Comparison of ENCODE assay signal across 8 cellular contexts in genomic region chr11:47566166-47566546, GRCh38. TPM values are rescaled to one million over a fixed set of nuclear protein-coding genes. Genes with fewer than 3 reads are reported as not detected.
A peak's percentile ranks its signal among the peaks of the same experiment; 100 is the strongest.
DNase-seq lines count a peak whose midpoint lies in the region; ATAC-seq and TF ChIP-seq lines count a peak whose summit lies in the region.

No MANE protein-coding gene starts in this region.

- H3K27ac Mint-ChIP-seq in CD8-positive, alpha-beta T cell, result peak overlapping the region; percentile 84
- no peak overlapping the region for H3K27ac Mint-ChIP-seq in MCF 10A (ENCODE audit: low read depth, unreplicated experiment)

- no peaks in the 10 kb centered on the region for H3K9me3 Mint-ChIP-seq in CD8-positive, alpha-beta T cell
- H3K9me3 Mint-ChIP-seq in MCF 10A (ENCODE audit: unreplicated experiment), result no peaks in the 10 kb centered on the region

- ATAC-seq in CD8-positive, alpha-beta T cell, result no peak
- ATAC-seq in HG03025 (IDR thresholded peaks at IDR 0.05; ENCODE audit: low FRiP score, unreplicated experiment) (no peak), GM18519 (IDR thresholded peaks at IDR 0.05; ENCODE audit: low FRiP score, unreplicated experiment) (no peak)

- H4K91ac ChIP-seq in mesenchymal stem cell (ENCODE audit: low read length), result no peak overlapping the region

- intact Hi-C loops in CD8-positive, alpha-beta T cell (cut with DNase I, micrococcal nuclease), result loop anchor here in 1 of 2 experiments (10.0 kb wide), 3 partner anchors 351 to 861 kb away; partner anchors contain the start of genes ARFGAP2, ARHGAP1, DDB2 and ZNF408
- intact Hi-C loops in MCF 10A (cut with micrococcal nuclease) (no loop called here), uterus (cut with DNase I; ENCODE audit: low total_unique reads) (no loop called here)

- POLR2A ChIA-PET in CD8-positive, alpha-beta T cell (lab: Charles Lee), result interaction anchor here (0.7 to 3.1 kb wide), 7 partner anchors 10 to 865 kb away, joined by 3 to 19 read pairs (median 3); partner anchors contain the start of genes ARHGAP1, CELF1, KBTBD4 and NDUFS3
- POLR2A ChIA-PET in MCF 10A (lab: Yijun Ruan, JAX), result interaction anchor here (0.7 to 4.6 kb wide), 10 partner anchors 10 to 140 kb away, joined by 3 to 61 read pairs (median 6); partner anchors contain the start of genes CELF1, KBTBD4, NDUFS3 and PSMC3

- H3K27ac ChIP-seq in CD8-positive, alpha-beta T cell (ENCODE audit: low read depth, low read length), result peak overlapping the region; percentile 76
- H3K27ac ChIP-seq in HUES48 (ENCODE audit: low read depth, low read length) (peak overlapping the region; percentile 76), mesenchymal stem cell (ENCODE audit: low read length, poor library complexity, severe bottlenecking) (no peak overlapping the region), uterus (peak overlapping the region; percentile 84 to 88)

- DNase-seq in CD8-positive, alpha-beta T cell, result no peak
- no peak for DNase-seq in MCF 10A (ENCODE audit: unreplicated experiment)
- DNase-seq in mesenchymal stem cell, result peak; percentile 25
- DNase-seq in uterus, result no peak
- no peak for DNase-seq in HuH-7 (ENCODE audit: low spot score)

- H3K36me3 ChIP-seq in CD8-positive, alpha-beta T cell (ENCODE audit: insufficient read depth, low read length), result peaks cover 8% of the 10 kb centered on the region
- H3K36me3 ChIP-seq in HUES48 (ENCODE audit: control insufficient read depth, insufficient read depth, low read length), result peaks cover 19% of the 10 kb centered on the region
- H3K36me3 ChIP-seq in mesenchymal stem cell (ENCODE audit: control insufficient read depth in 1 of 2, insufficient read depth in 2 of 2, low read depth in 1 of 2, low read length in 2 of 2), result peaks cover 13 to 16% of the 10 kb centered on the region in 2 experiments
- no peaks in the 10 kb centered on the region for H3K36me3 ChIP-seq in uterus

- no peak for TF ChIP-seq CTCF in CD8-positive, alpha-beta T cell (IDR thresholded peaks at IDR 0.05)
- TF ChIP-seq CTCF in MCF 10A (IDR thresholded peaks at IDR 0.05; ENCODE audit: unreplicated experiment) (no peak), uterus (IDR thresholded peaks at IDR 0.05) (no peak)

- H3K14ac ChIP-seq in mesenchymal stem cell (ENCODE audit: low read length in 2 of 2), result peak overlapping the region in 1 of 2 experiments; percentile 100

- no TSS peak for BruUV-seq in MCF 10A (replicated peaks; lab: Mats Ljungman, UMichigan)

- H3K27me3 Mint-ChIP-seq in CD8-positive, alpha-beta T cell (ENCODE audit: low read depth), result no peaks in the 10 kb centered on the region
- no peaks in the 10 kb centered on the region for H3K27me3 Mint-ChIP-seq in MCF 10A (ENCODE audit: insufficient read depth, unreplicated experiment)

- peaks cover 22% of the 10 kb centered on the region for H3K79me1 ChIP-seq in mesenchymal stem cell (replicated peaks; ENCODE audit: low read length, poor library complexity, severe bottlenecking)

- no peak overlapping the region for H2BK5ac ChIP-seq in mesenchymal stem cell (ENCODE audit: low read depth, low read length, poor library complexity, severe bottlenecking)

- no peak for TF ChIP-seq POLR2A in uterus (IDR thresholded peaks at IDR 0.05)

- CTCF ChIA-PET in CD8-positive, alpha-beta T cell (lab: Charles Lee), result interaction anchor here (1.1 kb wide), 1 partner anchor 13 kb away, joined by 3 read pairs; the partner anchor contains the start of gene CELF1
- CTCF ChIA-PET in MCF 10A (lab: Yijun Ruan, JAX), result interaction anchor here (0.6 to 3.1 kb wide), 3 partner anchors 11 to 182 kb away, joined by 3 to 22 read pairs (median 3); partner anchors contain the start of gene CELF1

- peak overlapping the region in 1 of 2 experiments; percentile 94 for H3K23ac ChIP-seq in mesenchymal stem cell (ENCODE audit: low read length in 2 of 2)

- H2BK12ac ChIP-seq in mesenchymal stem cell (ENCODE audit: low read length in 2 of 2), result no peak overlapping the region

- H2AFZ ChIP-seq in mesenchymal stem cell (ENCODE audit: low read depth, low read length), result no peak overlapping the region

- no peak overlapping the region for H2BK120ac ChIP-seq in mesenchymal stem cell (ENCODE audit: low read depth, low read length)

- peaks cover 29% of the 10 kb centered on the region for H3K4me1 Mint-ChIP-seq in CD8-positive, alpha-beta T cell (ENCODE audit: low read depth)
- H3K4me1 Mint-ChIP-seq in MCF 10A (ENCODE audit: insufficient read depth, unreplicated experiment), result peaks cover under 1% of the 10 kb centered on the region

- peaks cover 17% of the 10 kb centered on the region for H3K36me3 Mint-ChIP-seq in CD8-positive, alpha-beta T cell
- no peaks in the 10 kb centered on the region for H3K36me3 Mint-ChIP-seq in MCF 10A (ENCODE audit: insufficient read depth, unreplicated experiment)

- H3K9ac ChIP-seq in HUES48 (ENCODE audit: low read depth, low read length), result peak overlapping the region; percentile 84
- H3K9ac ChIP-seq in mesenchymal stem cell (ENCODE audit: low read length), result peak overlapping the region; percentile 93

- 40% methylated on average over 16 of the region's 16 CpGs for WGBS in mesenchymal stem cell

- no peaks in the 10 kb centered on the region for H3K27me3 ChIP-seq in CD8-positive, alpha-beta T cell (ENCODE audit: insufficient read depth, low read length)
- no peaks in the 10 kb centered on the region for H3K27me3 ChIP-seq in HUES48 (ENCODE audit: control insufficient read depth, insufficient read depth, low read length)
- H3K27me3 ChIP-seq in mesenchymal stem cell (ENCODE audit: control insufficient read depth in 1 of 2, insufficient read depth in 1 of 2, low read length in 2 of 2), result no peaks in the 10 kb centered on the region
- H3K27me3 ChIP-seq in uterus, result no peaks in the 10 kb centered on the region

- peak overlapping the region in 1 of 2 experiments; percentile 99 for H3K18ac ChIP-seq in mesenchymal stem cell (ENCODE audit: low read depth in 1 of 2, low read length in 2 of 2)

- peak overlapping the region; percentile 90 for H3K4me2 ChIP-seq in mesenchymal stem cell (ENCODE audit: low read length, poor library complexity, severe bottlenecking)

- no peak overlapping the region for H2AK5ac ChIP-seq in mesenchymal stem cell (ENCODE audit: low read length, severe bottlenecking)

- H3K4me3 ChIP-seq in CD8-positive, alpha-beta T cell (ENCODE audit: low read depth, low read length), result peak overlapping the region; percentile 76
- H3K4me3 ChIP-seq in HUES48 (ENCODE audit: low read depth, low read length) (peak overlapping the region; percentile 86), mesenchymal stem cell (ENCODE audit: insufficient read depth in 1 of 2, low read depth in 1 of 2, low read length in 2 of 2) (peak overlapping the region; percentile 78 to 95), uterus (peak overlapping the region; percentile 70 to 93)

- H3K4me1 ChIP-seq in CD8-positive, alpha-beta T cell (ENCODE audit: insufficient read depth, low read length), result peaks cover 15% of the 10 kb centered on the region
- H3K4me1 ChIP-seq in HUES48 (ENCODE audit: control insufficient read depth, insufficient read depth, low read length) (no peaks in the 10 kb centered on the region; the same call in 1 of the 2 replicates), mesenchymal stem cell (ENCODE audit: control insufficient read depth, insufficient read depth, low read depth, low read length) (peaks cover 8% of the 10 kb centered on the region), uterus (peaks cover 5% of the 10 kb centered on the region in 2 donors)

- H3K4me3 Mint-ChIP-seq in CD8-positive, alpha-beta T cell, result peak overlapping the region; percentile 85
- peak overlapping the region; percentile 73 for H3K4me3 Mint-ChIP-seq in MCF 10A (ENCODE audit: unreplicated experiment)

- H2BK15ac ChIP-seq in mesenchymal stem cell (ENCODE audit: low read depth, poor library complexity, severe bottlenecking), result no peak overlapping the region

- no peaks in the 10 kb centered on the region for H3K9me3 ChIP-seq in CD8-positive, alpha-beta T cell (ENCODE audit: low read length)
- H3K9me3 ChIP-seq in HUES48 (ENCODE audit: control insufficient read depth, insufficient read depth, low read length), result no peaks in the 10 kb centered on the region
- H3K9me3 ChIP-seq in mesenchymal stem cell (ENCODE audit: control insufficient read depth, low read length), result no peaks in the 10 kb centered on the region
- H3K9me3 ChIP-seq in uterus, result no peaks in the 10 kb centered on the region

- no peak overlapping the region for H4K8ac ChIP-seq in mesenchymal stem cell (ENCODE audit: low read length)

- peak overlapping the region in 1 of 2 experiments; percentile 83 for H3K4ac ChIP-seq in mesenchymal stem cell (ENCODE audit: low read depth in 1 of 2, low read length in 2 of 2)

RNA-seq across cellular contexts. Expression of gene PTPMT1, which starts 0.8 kb away (rescaled TPM):
- total RNA-seq in CD8-positive, alpha-beta T cell, result 10 to 100 TPM; 24.4 to 24.5 TPM
- 44.6 and 49.0 TPM in 2 replicates for total RNA-seq in MCF 10A (2022)
- polyA plus RNA-seq in mesenchymal stem cell (2013, experiment 1 of 2), result 55.4 TPM
- polyA plus RNA-seq in mesenchymal stem cell (2013, experiment 2 of 2), result 56.2 TPM
- 10 to 100 TPM; 28.5 to 74.4 (median 48.7) TPM for total RNA-seq in uterus

RNA-seq across cellular contexts. Expression of gene KBTBD4, which starts 12.6 kb away (rescaled TPM):
- total RNA-seq in CD8-positive, alpha-beta T cell, result 10 to 100 TPM; 31.8 to 32.6 TPM
- 8.4 and 12.6 TPM in 2 replicates for total RNA-seq in MCF 10A (2022)
- polyA plus RNA-seq in mesenchymal stem cell (2013, experiment 1 of 2), result 8.3 TPM
- polyA plus RNA-seq in mesenchymal stem cell (2013, experiment 2 of 2), result 8.3 TPM
- 10 to 100 TPM in 3 of 4 donors, 1 to 10 TPM in 1; 9.7 to 36.3 (median 18.5) TPM for total RNA-seq in uterus

RNA-seq across cellular contexts. Expression of gene NDUFS3, which starts 12.7 kb away (rescaled TPM):
- total RNA-seq in CD8-positive, alpha-beta T cell, result 100 to 1,000 TPM; 159 to 179 TPM
- total RNA-seq in MCF 10A (2022), result 117 and 120 TPM in 2 replicates
- 76.5 TPM for polyA plus RNA-seq in mesenchymal stem cell (2013, experiment 1 of 2)
- polyA plus RNA-seq in mesenchymal stem cell (2013, experiment 2 of 2), result 83.4 TPM
- 10 to 100 TPM; 59.2 to 67.6 (median 62.5) TPM for total RNA-seq in uterus

RNA-seq across cellular contexts. Expression of gene CELF1, which starts 13.2 kb away (rescaled TPM):
- 10 to 100 TPM; 93.2 to 96.1 TPM for total RNA-seq in CD8-positive, alpha-beta T cell
- total RNA-seq in MCF 10A (2022), result 173 and 189 TPM in 2 replicates
- polyA plus RNA-seq in mesenchymal stem cell (2013, experiment 1 of 2), result 44.3 TPM
- polyA plus RNA-seq in mesenchymal stem cell (2013, experiment 2 of 2), result 44.0 TPM
- total RNA-seq in uterus, result 100 to 1,000 TPM in 3 of 4 donors, 10 to 100 TPM in 1; 51.2 to 138 (median 121) TPM

RNA-seq across cellular contexts. Expression of gene FAM180B, which starts 20.3 kb away (rescaled TPM):
- total RNA-seq in CD8-positive, alpha-beta T cell, result under 1 TPM; 0.38 to 0.39 TPM
- total RNA-seq in MCF 10A (2022) (not detected in 2 replicates), uterus (under 1 TPM in 2 of 4 donors, not detected in 2; 0.21 to 0.30 TPM)
- not detected for polyA plus RNA-seq in mesenchymal stem cell (2013, experiment 1 of 2)
- not detected for polyA plus RNA-seq in mesenchymal stem cell (2013, experiment 2 of 2)
